In the genomic region with DNA sequence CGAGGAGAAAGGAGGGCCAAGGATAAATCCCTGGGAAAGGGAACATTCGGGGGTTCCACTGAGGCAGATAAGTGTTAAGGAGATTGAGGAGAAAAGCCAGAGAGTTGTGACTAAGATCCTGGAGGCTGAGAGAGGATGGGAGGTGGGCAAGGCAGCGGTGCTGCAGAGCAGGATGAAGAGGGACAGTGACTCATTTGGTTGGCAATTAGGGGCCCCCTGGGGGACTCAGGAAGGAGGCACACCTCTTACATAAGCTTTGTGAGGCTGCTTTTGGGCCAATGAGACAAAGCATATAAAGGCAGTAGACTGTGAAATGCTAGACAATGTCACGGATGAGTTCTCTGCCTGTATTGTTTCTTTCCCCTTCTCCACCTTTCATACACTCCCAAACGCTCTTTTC, we compare ENCODE assay signal across 21 cellular contexts.
DNase-seq lines count a peak whose midpoint lies in the region; ATAC-seq, FAIRE-seq and TF ChIP-seq lines count a peak whose summit lies in the region.
"Had no signal": no experiment of that assay in that cellular context is flagged by ENCODE, and none has a peak within 500 bp of the region (broad histone marks: within the 10 kb centered on the region; RNA-seq: fewer than 3 reads in every experiment).

No MANE protein-coding gene starts in this region.

- H3K27ac ChIP-seq in foreskin keratinocyte = no peak overlapping the region
- H3K27ac ChIP-seq: testis had no signal

- intact Hi-C loops in activated CD4-positive, alpha-beta T cell treated with anti-CD3 and anti-CD28 coated beads, Interleukin-2, amount 10 ng/mL, durations not matched to agents 24 days and 14 days (cut with micrococcal nuclease) = no loop called here

- H3K27ac Mint-ChIP-seq in activated CD4-positive, alpha-beta T cell treated with anti-CD3 and anti-CD28 coated beads, Interleukin-2, amount 10 ng/mL, durations not matched to agents 24 days and 14 days = no peak overlapping the region
- H3K27ac Mint-ChIP-seq: activated naive CD8-positive, alpha-beta T cell treated with anti-CD3 and anti-CD28 coated beads for 36 hours; activated T-helper 1 cell treated with anti-CD3 and anti-CD28 coated beads, Interleukin-12 subunit alpha, Interleukin-12 subunit beta, Interleukin-2, Interleukin-4 antibody, amounts not matched to agents 30 ng/mL and 10 ng/mL and 1 ng/mL, durations not matched to agents 14 hours and 24 hours and 36 hours had no signal

- H3K36me3 Mint-ChIP-seq in activated CD4-positive, alpha-beta T cell treated with anti-CD3 and anti-CD28 coated beads, Interleukin-2, amount 10 ng/mL, durations not matched to agents 24 days and 14 days (ENCODE audit: low read depth) = no peaks in the 10 kb centered on the region
- H3K36me3 Mint-ChIP-seq: activated naive CD8-positive, alpha-beta T cell treated with anti-CD3 and anti-CD28 coated beads for 36 hours; brain; naive B cell had no signal

- TF ChIP-seq CTCF in foreskin keratinocyte (conservative IDR thresholded peaks at IDR 0.05) = no peak

- no peak overlapping the region for H3K4me3 Mint-ChIP-seq in activated CD4-positive, alpha-beta T cell treated with anti-CD3 and anti-CD28 coated beads, Interleukin-2, amount 10 ng/mL, durations not matched to agents 24 days and 14 days
- H3K4me3 Mint-ChIP-seq: activated naive CD8-positive, alpha-beta T cell treated with anti-CD3 and anti-CD28 coated beads for 36 hours; activated T-helper 1 cell treated with anti-CD3 and anti-CD28 coated beads, Interleukin-12 subunit alpha, Interleukin-12 subunit beta, Interleukin-2, Interleukin-4 antibody, amounts not matched to agents 30 ng/mL and 10 ng/mL and 1 ng/mL, durations not matched to agents 14 hours and 24 hours and 36 hours; brain; naive B cell had no signal

- H3K4me1 Mint-ChIP-seq in activated CD4-positive, alpha-beta T cell treated with anti-CD3 and anti-CD28 coated beads, Interleukin-2, amount 10 ng/mL, durations not matched to agents 24 days and 14 days = no peaks in the 10 kb centered on the region
- H3K4me1 Mint-ChIP-seq: activated naive CD8-positive, alpha-beta T cell treated with anti-CD3 and anti-CD28 coated beads for 36 hours; naive B cell had no signal

- ATAC-seq in foreskin keratinocyte = no peak
- ATAC-seq: right cardiac atrium had no signal

- H3K27me3 ChIP-seq in foreskin keratinocyte = no peaks in the 10 kb centered on the region
- H3K27me3 ChIP-seq: testis had no signal

- H3K4me1 ChIP-seq in foreskin keratinocyte = no peaks in the 10 kb centered on the region
- H3K4me1 ChIP-seq: testis had no signal

- DNase-seq in NCI-H2107 treated with DMSO at 0.1 percent for 48 hours (lab: John Stamatoyannopoulos, UW; ENCODE audit: unreplicated experiment) = peak; percentile 46
- no peak for DNase-seq in NCI-H2107 (lab: John Stamatoyannopoulos, UW)
- peak; percentile 2 for DNase-seq in MV-4-11 (lab: John Stamatoyannopoulos, UW)
- DNase-seq in NCI-H526 treated with DMSO at 0.1 percent for 48 hours (lab: John Stamatoyannopoulos, UW) = peak; percentile 86
- peak; percentile 9 for DNase-seq in kidney tubule cell (ENCODE audit: low spot score)
- no peak for DNase-seq in HTR-8/SVneo (ENCODE audit: insufficient read length, low spot score)
- no peak for DNase-seq in foreskin keratinocyte
- no peak for DNase-seq in activated CD4-positive, alpha-beta T cell treated with anti-CD3 and anti-CD28 coated beads, Interleukin-2, amount 10 ng/mL, durations not matched to agents 24 days and 14 days
- DNase-seq: ACHN; activated CD4-positive, alpha-beta T cell treated with anti-CD3 and anti-CD28 coated beads for 1 hour; activated naive CD8-positive, alpha-beta T cell treated with anti-CD3 and anti-CD28 coated beads for 36 hours; DND-41; hippocampal formation; kidney; mammary epithelial cell; naive B cell; right cardiac atrium; testis had no signal

- no peaks in the 10 kb centered on the region for H3K27me3 Mint-ChIP-seq in activated CD4-positive, alpha-beta T cell treated with anti-CD3 and anti-CD28 coated beads, Interleukin-2, amount 10 ng/mL, durations not matched to agents 24 days and 14 days
- H3K27me3 Mint-ChIP-seq: activated naive CD8-positive, alpha-beta T cell treated with anti-CD3 and anti-CD28 coated beads for 36 hours; naive B cell had no signal

- no peak for FAIRE-seq in HTR-8/SVneo (lab: Jason Lieb, UNC)
- FAIRE-seq: colon, kidney had no signal

- H3K9me3 Mint-ChIP-seq in activated CD4-positive, alpha-beta T cell treated with anti-CD3 and anti-CD28 coated beads, Interleukin-2, amount 10 ng/mL, durations not matched to agents 24 days and 14 days = no peaks in the 10 kb centered on the region
- H3K9me3 Mint-ChIP-seq: activated naive CD8-positive, alpha-beta T cell treated with anti-CD3 and anti-CD28 coated beads for 36 hours; activated T-helper 1 cell treated with anti-CD3 and anti-CD28 coated beads, Interleukin-12 subunit alpha, Interleukin-12 subunit beta, Interleukin-2, Interleukin-4 antibody, amounts not matched to agents 30 ng/mL and 10 ng/mL and 1 ng/mL, durations not matched to agents 14 hours and 24 hours and 36 hours had no signal

Comparison
In these comparisons a context has a peak if more than half of its experiments do, and no peak if none do; other contexts are left out.
1. DNase-seq: peak in NCI-H2107 treated with DMSO at 0.1 percent for 48 hours (single experiment), MV-4-11 (single experiment), NCI-H526 treated with DMSO at 0.1 percent for 48 hours (single experiment) and kidney tubule cell (single experiment); none in NCI-H2107 (single experiment), HTR-8/SVneo (single experiment), foreskin keratinocyte (0 of 2) and activated CD4-positive, alpha-beta T cell treated with anti-CD3 and anti-CD28 coated beads, Interleukin-2, amount 10 ng/mL, durations not matched to agents 24 days and 14 days (single experiment).